Comparison of ENCODE assay signal across 1 cellular context in the genomic region with DNA sequence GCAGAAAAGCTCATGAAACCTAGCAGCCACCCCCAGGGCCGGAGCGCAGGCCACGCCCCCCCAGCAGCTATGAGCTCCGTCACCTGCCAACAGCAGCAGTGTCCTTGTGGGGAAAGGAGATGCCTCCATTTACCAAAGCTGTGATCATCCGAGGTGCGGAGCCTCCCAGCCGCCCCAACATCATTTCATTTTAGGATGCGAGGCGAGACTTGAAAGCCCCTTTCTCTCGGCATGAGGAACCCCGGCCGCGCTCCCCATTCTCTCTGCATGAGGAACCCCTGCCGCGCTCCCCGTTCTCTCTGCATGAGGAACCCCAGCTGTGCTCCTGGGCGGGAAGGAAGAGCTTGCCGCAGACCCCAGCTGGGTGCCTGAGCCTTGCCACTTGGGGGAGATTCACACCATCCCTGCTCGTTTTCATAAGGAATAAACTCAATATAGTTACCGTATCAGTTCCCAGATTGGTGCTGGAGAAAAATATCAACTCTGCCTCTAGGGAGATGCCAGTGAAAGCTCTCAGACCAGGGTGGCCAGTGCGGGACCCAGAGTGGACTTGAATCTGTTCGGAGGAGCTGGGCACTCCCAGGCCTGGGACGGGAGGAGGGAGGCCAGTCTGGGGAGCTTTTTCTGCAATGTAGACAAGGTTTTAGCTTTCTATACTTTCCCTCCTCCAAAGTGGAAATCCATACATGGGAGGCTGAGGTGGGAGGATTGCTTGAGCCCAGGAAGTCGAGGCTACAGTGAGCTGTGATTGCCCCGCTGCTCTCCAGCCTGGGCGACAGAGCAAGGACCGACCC.
TF ChIP-seq lines count a peak whose summit lies in the region.

No MANE protein-coding gene starts in this region.

TF ChIP-seq in WTC11, 78 proteins besides CTCF, POLR2A, EP300 and RAD21 (continued from another document):
- TF ChIP-seq, protein P1, sequence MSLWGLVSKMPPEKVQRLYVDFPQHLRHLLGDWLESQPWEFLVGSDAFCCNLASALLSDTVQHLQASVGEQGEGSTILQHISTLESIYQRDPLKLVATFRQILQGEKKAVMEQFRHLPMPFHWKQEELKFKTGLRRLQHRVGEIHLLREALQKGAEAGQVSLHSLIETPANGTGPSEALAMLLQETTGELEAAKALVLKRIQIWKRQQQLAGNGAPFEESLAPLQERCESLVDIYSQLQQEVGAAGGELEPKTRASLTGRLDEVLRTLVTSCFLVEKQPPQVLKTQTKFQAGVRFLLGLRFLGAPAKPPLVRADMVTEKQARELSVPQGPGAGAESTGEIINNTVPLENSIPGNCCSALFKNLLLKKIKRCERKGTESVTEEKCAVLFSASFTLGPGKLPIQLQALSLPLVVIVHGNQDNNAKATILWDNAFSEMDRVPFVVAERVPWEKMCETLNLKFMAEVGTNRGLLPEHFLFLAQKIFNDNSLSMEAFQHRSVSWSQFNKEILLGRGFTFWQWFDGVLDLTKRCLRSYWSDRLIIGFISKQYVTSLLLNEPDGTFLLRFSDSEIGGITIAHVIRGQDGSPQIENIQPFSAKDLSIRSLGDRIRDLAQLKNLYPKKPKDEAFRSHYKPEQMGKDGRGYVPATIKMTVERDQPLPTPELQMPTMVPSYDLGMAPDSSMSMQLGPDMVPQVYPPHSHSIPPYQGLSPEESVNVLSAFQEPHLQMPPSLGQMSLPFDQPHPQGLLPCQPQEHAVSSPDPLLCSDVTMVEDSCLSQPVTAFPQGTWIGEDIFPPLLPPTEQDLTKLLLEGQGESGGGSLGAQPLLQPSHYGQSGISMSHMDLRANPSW (CRISPR knock-in tag; conservative IDR thresholded peaks at IDR 0.05; ENCODE audit: low read depth): no peak
- no peak for TF ChIP-seq ZNF263 (CRISPR knock-in tag; IDR thresholded peaks at IDR 0.05; ENCODE audit: low read depth)
- TF ChIP-seq, protein P2, sequence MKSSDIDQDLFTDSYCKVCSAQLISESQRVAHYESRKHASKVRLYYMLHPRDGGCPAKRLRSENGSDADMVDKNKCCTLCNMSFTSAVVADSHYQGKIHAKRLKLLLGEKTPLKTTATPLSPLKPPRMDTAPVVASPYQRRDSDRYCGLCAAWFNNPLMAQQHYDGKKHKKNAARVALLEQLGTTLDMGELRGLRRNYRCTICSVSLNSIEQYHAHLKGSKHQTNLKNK (CRISPR knock-in tag; IDR thresholded peaks at IDR 0.05): no peak
- TF ChIP-seq MXD4 (CRISPR knock-in tag; IDR thresholded peaks at IDR 0.05; ENCODE audit: borderline replicate concordance): no peak
- TF ChIP-seq, protein P3, sequence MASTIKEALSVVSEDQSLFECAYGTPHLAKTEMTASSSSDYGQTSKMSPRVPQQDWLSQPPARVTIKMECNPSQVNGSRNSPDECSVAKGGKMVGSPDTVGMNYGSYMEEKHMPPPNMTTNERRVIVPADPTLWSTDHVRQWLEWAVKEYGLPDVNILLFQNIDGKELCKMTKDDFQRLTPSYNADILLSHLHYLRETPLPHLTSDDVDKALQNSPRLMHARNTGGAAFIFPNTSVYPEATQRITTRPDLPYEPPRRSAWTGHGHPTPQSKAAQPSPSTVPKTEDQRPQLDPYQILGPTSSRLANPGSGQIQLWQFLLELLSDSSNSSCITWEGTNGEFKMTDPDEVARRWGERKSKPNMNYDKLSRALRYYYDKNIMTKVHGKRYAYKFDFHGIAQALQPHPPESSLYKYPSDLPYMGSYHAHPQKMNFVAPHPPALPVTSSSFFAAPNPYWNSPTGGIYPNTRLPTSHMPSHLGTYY (CRISPR knock-in tag; IDR thresholded peaks at IDR 0.05): no peak
- no peak for TF ChIP-seq PRRX2 (CRISPR knock-in tag; IDR thresholded peaks at IDR 0.05)
- TF ChIP-seq ZNF232 (CRISPR knock-in tag; IDR thresholded peaks at IDR 0.05): no peak
- TF ChIP-seq TEAD1 (CRISPR knock-in tag; IDR thresholded peaks at IDR 0.05): no peak
- TF ChIP-seq, protein P4, sequence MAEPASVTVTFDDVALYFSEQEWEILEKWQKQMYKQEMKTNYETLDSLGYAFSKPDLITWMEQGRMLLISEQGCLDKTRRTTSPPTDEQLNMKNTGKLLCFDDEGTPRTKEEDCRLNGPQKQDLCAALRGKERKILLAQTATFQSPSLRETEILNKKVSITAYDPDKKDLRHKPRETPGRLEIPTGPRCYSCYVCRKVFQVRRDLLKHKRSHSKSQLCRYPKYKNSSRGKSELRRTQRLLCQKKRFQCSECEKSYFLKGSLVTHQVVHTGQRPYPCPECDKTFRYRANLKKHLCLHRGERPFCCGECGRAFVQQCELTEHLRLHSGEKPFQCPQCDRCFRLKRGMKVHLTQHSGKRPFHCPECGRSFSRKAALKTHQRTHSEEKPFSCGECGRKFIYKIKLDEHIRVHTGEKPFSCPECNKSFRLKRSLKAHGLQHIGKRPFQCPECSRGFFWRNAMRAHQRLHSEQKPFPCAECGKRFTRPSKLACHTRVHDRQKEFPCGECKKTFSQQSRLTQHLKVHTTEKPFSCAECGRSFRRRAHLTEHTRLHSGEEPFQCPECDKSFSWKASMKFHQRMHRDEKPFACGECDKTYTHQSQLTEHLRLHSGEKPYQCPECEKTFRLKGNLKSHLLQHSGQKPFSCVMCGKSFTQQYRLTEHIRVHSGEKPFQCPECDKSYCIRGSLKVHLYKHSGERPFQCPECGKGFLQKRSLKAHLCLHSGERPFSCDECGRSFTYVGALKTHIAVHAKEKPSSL (CRISPR knock-in tag; conservative IDR thresholded peaks at IDR 0.05): no peak
- TF ChIP-seq, protein P5, sequence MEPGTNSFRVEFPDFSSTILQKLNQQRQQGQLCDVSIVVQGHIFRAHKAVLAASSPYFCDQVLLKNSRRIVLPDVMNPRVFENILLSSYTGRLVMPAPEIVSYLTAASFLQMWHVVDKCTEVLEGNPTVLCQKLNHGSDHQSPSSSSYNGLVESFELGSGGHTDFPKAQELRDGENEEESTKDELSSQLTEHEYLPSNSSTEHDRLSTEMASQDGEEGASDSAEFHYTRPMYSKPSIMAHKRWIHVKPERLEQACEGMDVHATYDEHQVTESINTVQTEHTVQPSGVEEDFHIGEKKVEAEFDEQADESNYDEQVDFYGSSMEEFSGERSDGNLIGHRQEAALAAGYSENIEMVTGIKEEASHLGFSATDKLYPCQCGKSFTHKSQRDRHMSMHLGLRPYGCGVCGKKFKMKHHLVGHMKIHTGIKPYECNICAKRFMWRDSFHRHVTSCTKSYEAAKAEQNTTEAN (CRISPR knock-in tag; IDR thresholded peaks at IDR 0.05): no peak
- TF ChIP-seq JUN (CRISPR knock-in tag; IDR thresholded peaks at IDR 0.05): no peak
- TF ChIP-seq, protein P6, sequence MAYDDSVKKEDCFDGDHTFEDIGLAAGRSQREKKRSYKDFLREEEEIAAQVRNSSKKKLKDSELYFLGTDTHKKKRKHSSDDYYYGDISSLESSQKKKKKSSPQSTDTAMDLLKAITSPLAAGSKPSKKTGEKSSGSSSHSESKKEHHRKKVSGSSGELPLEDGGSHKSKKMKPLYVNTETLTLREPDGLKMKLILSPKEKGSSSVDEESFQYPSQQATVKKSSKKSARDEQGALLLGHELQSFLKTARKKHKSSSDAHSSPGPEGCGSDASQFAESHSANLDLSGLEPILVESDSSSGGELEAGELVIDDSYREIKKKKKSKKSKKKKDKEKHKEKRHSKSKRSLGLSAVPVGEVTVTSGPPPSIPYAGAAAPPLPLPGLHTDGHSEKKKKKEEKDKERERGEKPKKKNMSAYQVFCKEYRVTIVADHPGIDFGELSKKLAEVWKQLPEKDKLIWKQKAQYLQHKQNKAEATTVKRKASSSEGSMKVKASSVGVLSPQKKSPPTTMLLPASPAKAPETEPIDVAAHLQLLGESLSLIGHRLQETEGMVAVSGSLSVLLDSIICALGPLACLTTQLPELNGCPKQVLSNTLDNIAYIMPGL (CRISPR knock-in tag; IDR thresholded peaks at IDR 0.05): no peak
- TF ChIP-seq SMAD4 (CRISPR knock-in tag; IDR thresholded peaks at IDR 0.05): no peak
- TF ChIP-seq SP1 (CRISPR knock-in tag; conservative IDR thresholded peaks at IDR 0.05): no peak
- TF ChIP-seq, protein P7, sequence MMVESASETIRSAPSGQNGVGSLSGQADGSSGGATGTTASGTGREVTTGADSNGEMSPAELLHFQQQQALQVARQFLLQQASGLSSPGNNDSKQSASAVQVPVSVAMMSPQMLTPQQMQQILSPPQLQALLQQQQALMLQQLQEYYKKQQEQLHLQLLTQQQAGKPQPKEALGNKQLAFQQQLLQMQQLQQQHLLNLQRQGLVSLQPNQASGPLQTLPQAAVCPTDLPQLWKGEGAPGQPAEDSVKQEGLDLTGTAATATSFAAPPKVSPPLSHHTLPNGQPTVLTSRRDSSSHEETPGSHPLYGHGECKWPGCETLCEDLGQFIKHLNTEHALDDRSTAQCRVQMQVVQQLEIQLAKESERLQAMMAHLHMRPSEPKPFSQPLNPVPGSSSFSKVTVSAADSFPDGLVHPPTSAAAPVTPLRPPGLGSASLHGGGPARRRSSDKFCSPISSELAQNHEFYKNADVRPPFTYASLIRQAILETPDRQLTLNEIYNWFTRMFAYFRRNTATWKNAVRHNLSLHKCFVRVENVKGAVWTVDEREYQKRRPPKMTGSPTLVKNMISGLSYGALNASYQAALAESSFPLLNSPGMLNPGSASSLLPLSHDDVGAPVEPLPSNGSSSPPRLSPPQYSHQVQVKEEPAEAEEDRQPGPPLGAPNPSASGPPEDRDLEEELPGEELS (CRISPR knock-in tag; IDR thresholded peaks at IDR 0.05): no peak
TF ChIP-seq in WTC11: peak in this region for 0.
